In genomic region chr19:38736036-38736412, GRCh38 we compare ENCODE assay signal across 8 cellular contexts. TPM values are rescaled to one million over a fixed set of nuclear protein-coding genes. Genes with fewer than 3 reads are reported as not detected.
DNase-seq lines count a peak whose midpoint lies in the region; ATAC-seq and TF ChIP-seq lines count a peak whose summit lies in the region.

No MANE protein-coding gene starts in this region.

- H3K36me3 ChIP-seq in RWPE2 (ENCODE audit: low read depth) (peaks cover 9% of the 10 kb centered on the region), adrenal gland (replicated peaks in 1 of 2) (peaks cover 0 to 6% of the 10 kb centered on the region in 2 donors)

- H3K27ac ChIP-seq in RWPE2 (ENCODE audit: poor library complexity, severe bottlenecking) = no peak overlapping the region
- peak overlapping the region in 3 of 5 donors; percentile 32 to 85 (median 54) for H3K27ac ChIP-seq in adrenal gland

- H3K4me1 ChIP-seq in RWPE2 (ENCODE audit: insufficient read depth, poor library complexity, severe bottlenecking) (peaks cover 9% of the 10 kb centered on the region), adrenal gland (replicated peaks in 1 of 2) (peaks cover 7 to 20% of the 10 kb centered on the region in 2 donors)

- intact Hi-C loops in adrenal gland (cut with DNase I) = loop anchor here in 1 of 2 donors (10.0 kb wide), 1 partner anchor 109 kb away; the partner anchor contains the start of gene HNRNPL

- no peak for TF ChIP-seq CTCF in RWPE2 (IDR thresholded peaks at IDR 0.05; ENCODE audit: poor library complexity, severe bottlenecking)
- no peak for TF ChIP-seq CTCF in adrenal gland (IDR thresholded peaks at IDR 0.05)

- H3K27me3 ChIP-seq in RWPE2 (ENCODE audit: insufficient read depth, poor library complexity, severe bottlenecking) (no peaks in the 10 kb centered on the region), adrenal gland (no peaks in the 10 kb centered on the region)

- TF ChIP-seq POLR2A in adrenal gland (IDR thresholded peaks at IDR 0.05) = peak in 1 of 2 donors; percentile 14

- H3K9me3 ChIP-seq in RWPE2 (ENCODE audit: severe bottlenecking) (no peaks in the 10 kb centered on the region), adrenal gland (replicated peaks in 1 of 3) (no peaks in the 10 kb centered on the region)

- 1 to 2% methylated on average over 30 to 41 of the region's 42 CpGs; no CpG with 5 or more reads in 2 of the 4 donors for WGBS in adrenal gland, 4 donors

- peak overlapping the region; percentile 23 for H3K4me3 ChIP-seq in RWPE2 (ENCODE audit: severe bottlenecking)
- H3K4me3 ChIP-seq in adrenal gland = peak overlapping the region in 1 of 4 donors; percentile 45

- ATAC-seq in GM18498 (IDR thresholded peaks at IDR 0.05; ENCODE audit: unreplicated experiment) (peak; percentile 32), RWPE2 (ENCODE audit: low read depth) (no peak), HG02763 (IDR thresholded peaks at IDR 0.05; ENCODE audit: unreplicated experiment) (no peak), GM21381 (IDR thresholded peaks at IDR 0.05; ENCODE audit: unreplicated experiment) (no peak)

- DNase-seq in RWPE2 (ENCODE audit: low spot score) (peak; percentile 59), adrenal gland (peak; percentile 61 to 78 (median 71)), iPS-NIHi11 (ENCODE audit: low spot score) (peak; percentile 70), GOT3 (lab: John Stamatoyannopoulos, UW) (no peak)
- peak; percentile 53 for DNase-seq in stimulated activated CD4-positive, alpha-beta T cell treated with anti-CD3 and anti-CD28 coated beads, Interleukin-4, amount 100 ng/mL, for 24 hours

RNA-seq across cellular contexts. Expression of gene CAPN12, which starts 8.2 kb away (rescaled TPM):
- total RNA-seq in adrenal gland = 1 to 10 TPM in 5 of 8 donors, under 1 TPM in 2, not detected in 1; 0.39 to 5.0 (median 3.7) TPM
- 10 to 100 TPM in 2 of 3 donors, under 1 TPM in 1; 0.68 to 23.1 (median 11.2) TPM for polyA plus RNA-seq in adrenal gland

RNA-seq across cellular contexts. Expression of gene LGALS7, which starts 37.3 kb away (rescaled TPM):
- total RNA-seq in adrenal gland = not detected
- polyA plus RNA-seq in adrenal gland = not detected

RNA-seq across cellular contexts. Expression of gene LGALS7B, which starts 53.0 kb away (rescaled TPM):
- total RNA-seq in adrenal gland = not detected
- 1 to 10 TPM in 1 of 3 donors, not detected in 2; 1.0 TPM for polyA plus RNA-seq in adrenal gland
